23 cellular contexts compared by ENCODE assay signal in genomic region chr3:16365454-16366128, GRCh38.
DNase-seq lines count a peak whose midpoint lies in the region; ATAC-seq lines count a peak whose summit lies in the region.
"Had no signal": no experiment of that assay in that cellular context is flagged by ENCODE, and none has a peak within 500 bp of the region (broad histone marks: within the 10 kb centered on the region; RNA-seq: fewer than 3 reads in every experiment).

No MANE protein-coding gene starts in this region.

- 0 out of 2 replicates have a peak overlapping the region, but pooled peaks have one; percentile 9 for H3K4me3 ChIP-seq in Karpas-422 (ENCODE audit: low read length)
- no peak overlapping the region for H3K4me3 ChIP-seq in neuronal stem cell (ENCODE audit: low read length in 2 of 2)
- H3K4me3 ChIP-seq: colonic mucosa, prostate gland, smooth muscle cell had no signal

- CTCF ChIA-PET in activated naive CD4-positive, alpha-beta T cell treated with anti-CD3 and anti-CD28 coated beads, Interleukin-2, amount 10 ng/mL, durations not matched to agents 7 days and 5 days (lab: Charles Lee), result interaction anchor here (1.5 kb wide), 1 partner anchor 75 kb away, joined by 5 read pairs; no protein-coding TSS in a partner anchor

- DNase-seq in activated naive CD4-positive, alpha-beta T cell treated with anti-CD3 and anti-CD28 coated beads, Interleukin-2, amount 10 ng/mL, durations not matched to agents 7 days and 5 days, result no peak
- no peak for DNase-seq in activated naive CD4-positive, alpha-beta T cell treated with Interleukin-2 at 50 U/mL for 16 hours
- DNase-seq in Karpas-422 (peak; percentile 92), neuronal stem cell (ENCODE audit: low spot score) (no peak), NCI-H187 (lab: John Stamatoyannopoulos, UW) (no peak), HUDEP-2 (lab: John Stamatoyannopoulos, UW; ENCODE audit: unreplicated experiment in 76 of 76) (no peak)
- DNase-seq in activated naive CD8-positive, alpha-beta T cell treated with anti-CD3 and anti-CD28 coated beads, Interleukin-2, amount 50 U/mL, for 24 hours, result no peak
- DNase-seq: activated CD4-positive, alpha-beta T cell treated with anti-CD3 and anti-CD28 coated beads, Interleukin-2, amount 10 ng/mL, durations not matched to agents 7 days and 5 days; activated naive CD8-positive, alpha-beta T cell treated with anti-CD3 and anti-CD28 coated beads, Interleukin-2, amount 10 ng/mL, durations not matched to agents 7 days and 5 days; brain microvascular endothelial cell; CD4-positive, alpha-beta T cell; colonic mucosa; DMS53; kidney; mammary epithelial cell; NCI-H2029 treated with DMSO at 0.1 percent for 48 hours; NCI-H510A treated with DMSO at 0.1 percent for 48 hours; Right ventricle myocardium superior; stimulated activated CD4-positive, alpha-beta T cell treated with anti-CD3 and anti-CD28 coated beads, Interleukin-4, amount 100 ng/mL, for 24 hours had no signal

- no peak overlapping the region for H3K4ac ChIP-seq in neuronal stem cell (ENCODE audit: low read length)

- peak overlapping the region; percentile 6 for H3K27ac Mint-ChIP-seq in activated naive CD4-positive, alpha-beta T cell treated with anti-CD3 and anti-CD28 coated beads, Interleukin-2, amount 10 ng/mL, durations not matched to agents 7 days and 5 days
- H3K27ac Mint-ChIP-seq in activated naive CD8-positive, alpha-beta T cell treated with anti-CD3 and anti-CD28 coated beads, Interleukin-2, amount 50 U/mL, for 24 hours, result peak overlapping the region; percentile 53
- H3K27ac Mint-ChIP-seq: activated CD4-positive, alpha-beta T cell treated with anti-CD3 and anti-CD28 coated beads, Interleukin-2, amount 10 ng/mL, durations not matched to agents 7 days and 5 days had no signal

- no peak overlapping the region for H4K8ac ChIP-seq in neuronal stem cell (ENCODE audit: low read depth, low read length)

- peaks cover 56% of the 10 kb centered on the region for H3K36me3 Mint-ChIP-seq in activated naive CD4-positive, alpha-beta T cell treated with anti-CD3 and anti-CD28 coated beads, Interleukin-2, amount 10 ng/mL, durations not matched to agents 7 days and 5 days
- peaks cover 79% of the 10 kb centered on the region for H3K36me3 Mint-ChIP-seq in activated naive CD8-positive, alpha-beta T cell treated with anti-CD3 and anti-CD28 coated beads, Interleukin-2, amount 50 U/mL, for 24 hours (ENCODE audit: low read depth)

- no peaks in the 10 kb centered on the region; the same call in 1 of the 2 replicates for H4K20me1 ChIP-seq in Karpas-422 (ENCODE audit: insufficient read depth, low read depth, low read length)

- H3K9me3 ChIP-seq in Karpas-422 (ENCODE audit: low read length), result no peaks in the 10 kb centered on the region
- H3K9me3 ChIP-seq in neuronal stem cell (replicated peaks in 1 of 2; ENCODE audit: control insufficient read depth in 2 of 2, insufficient read depth in 1 of 2, low read depth in 1 of 2, low read length in 2 of 2), result no peaks in the 10 kb centered on the region
- H3K9me3 ChIP-seq: colonic mucosa, prostate gland had no signal

- H3K9ac ChIP-seq in Karpas-422 (ENCODE audit: low read length) (peak overlapping the region; percentile 62), neuronal stem cell (ENCODE audit: low read depth, low read length, poor library complexity) (peak overlapping the region; percentile 2)

- peak overlapping the region; percentile 61 for H3K4me2 ChIP-seq in Karpas-422 (ENCODE audit: low read depth, low read length, poor library complexity, severe bottlenecking)
- H3K4me2 ChIP-seq in neuronal stem cell (ENCODE audit: insufficient read depth, low read length, poor library complexity, severe bottlenecking), result no peak overlapping the region
- H3K4me2 ChIP-seq: smooth muscle cell had no signal

- H3K4me1 Mint-ChIP-seq in activated naive CD4-positive, alpha-beta T cell treated with anti-CD3 and anti-CD28 coated beads, Interleukin-2, amount 10 ng/mL, durations not matched to agents 7 days and 5 days, result peaks cover 18% of the 10 kb centered on the region
- H3K4me1 Mint-ChIP-seq in activated naive CD8-positive, alpha-beta T cell treated with anti-CD3 and anti-CD28 coated beads, Interleukin-2, amount 50 U/mL, for 24 hours, result peaks cover 49% of the 10 kb centered on the region

- H2AK5ac ChIP-seq in neuronal stem cell (ENCODE audit: low read depth, low read length), result peak overlapping the region; percentile 11

- no peaks in the 10 kb centered on the region for H3K9me2 ChIP-seq in Karpas-422 (replicated peaks; ENCODE audit: insufficient read depth, low read length)

- peak overlapping the region; percentile 98 for H3K27ac ChIP-seq in Karpas-422 (ENCODE audit: low read length)
- H3K27ac ChIP-seq in neuronal stem cell (replicated peaks; ENCODE audit: low read length), result no peak overlapping the region
- H3K27ac ChIP-seq: brain microvascular endothelial cell, colonic mucosa, prostate gland had no signal

- no CpG with 5 or more reads among the region's 6 CpGs for WGBS in neuronal stem cell (ENCODE audit: extremely low coverage in 2 of 2, insufficient read length in 2 of 2, insufficient replicate concordance in 1 of 2), 2 donors

- H3K4me3 Mint-ChIP-seq in activated naive CD4-positive, alpha-beta T cell treated with anti-CD3 and anti-CD28 coated beads, Interleukin-2, amount 10 ng/mL, durations not matched to agents 7 days and 5 days, result no peak overlapping the region
- H3K4me3 Mint-ChIP-seq in activated naive CD8-positive, alpha-beta T cell treated with anti-CD3 and anti-CD28 coated beads, Interleukin-2, amount 50 U/mL, for 24 hours, result no peak overlapping the region
- H3K4me3 Mint-ChIP-seq: activated CD4-positive, alpha-beta T cell treated with anti-CD3 and anti-CD28 coated beads, Interleukin-2, amount 10 ng/mL, durations not matched to agents 7 days and 5 days; activated naive CD8-positive, alpha-beta T cell treated with anti-CD3 and anti-CD28 coated beads, Interleukin-2, amount 10 ng/mL, durations not matched to agents 7 days and 5 days; CD4-positive, alpha-beta T cell; nephron had no signal

- H4K91ac ChIP-seq in neuronal stem cell (ENCODE audit: low read depth, low read length, poor library complexity), result no peak overlapping the region

- H3K4me1 ChIP-seq in Karpas-422 (ENCODE audit: low read length) (peaks cover 100% of the 10 kb centered on the region), neuronal stem cell (ENCODE audit: control insufficient read depth in 2 of 2, insufficient read depth in 1 of 2, low read depth in 1 of 2, low read length in 2 of 2) (peaks cover 4 to 9% of the 10 kb centered on the region in 2 donors)
- H3K4me1 ChIP-seq: colonic mucosa, prostate gland had no signal

- no peak overlapping the region for H3K23ac ChIP-seq in neuronal stem cell (ENCODE audit: low read depth, low read length, poor library complexity)

- H3K36me3 ChIP-seq in Karpas-422 (ENCODE audit: insufficient read depth, low read length) (peaks cover 61% of the 10 kb centered on the region), neuronal stem cell (replicated peaks in 1 of 2; ENCODE audit: control insufficient read depth in 2 of 2, insufficient read depth in 2 of 2, low read length in 2 of 2) (no peaks in the 10 kb centered on the region)
- H3K36me3 ChIP-seq: colonic mucosa, prostate gland had no signal

- no peaks in the 10 kb centered on the region for H3K79me1 ChIP-seq in neuronal stem cell (ENCODE audit: low read depth, low read length)

- H3K27me3 Mint-ChIP-seq in activated naive CD4-positive, alpha-beta T cell treated with anti-CD3 and anti-CD28 coated beads, Interleukin-2, amount 10 ng/mL, durations not matched to agents 7 days and 5 days, result no peaks in the 10 kb centered on the region
- H3K27me3 Mint-ChIP-seq in activated naive CD8-positive, alpha-beta T cell treated with anti-CD3 and anti-CD28 coated beads, Interleukin-2, amount 50 U/mL, for 24 hours, result no peaks in the 10 kb centered on the region
- H3K27me3 Mint-ChIP-seq: activated CD4-positive, alpha-beta T cell treated with anti-CD3 and anti-CD28 coated beads, Interleukin-2, amount 10 ng/mL, durations not matched to agents 7 days and 5 days; activated naive CD8-positive, alpha-beta T cell treated with anti-CD3 and anti-CD28 coated beads, Interleukin-2, amount 10 ng/mL, durations not matched to agents 7 days and 5 days; CD4-positive, alpha-beta T cell had no signal

- H3K9me3 Mint-ChIP-seq in activated naive CD4-positive, alpha-beta T cell treated with anti-CD3 and anti-CD28 coated beads, Interleukin-2, amount 10 ng/mL, durations not matched to agents 7 days and 5 days, result no peaks in the 10 kb centered on the region
- no peaks in the 10 kb centered on the region for H3K9me3 Mint-ChIP-seq in activated naive CD8-positive, alpha-beta T cell treated with anti-CD3 and anti-CD28 coated beads, Interleukin-2, amount 50 U/mL, for 24 hours
- H3K9me3 Mint-ChIP-seq: activated CD4-positive, alpha-beta T cell treated with anti-CD3 and anti-CD28 coated beads, Interleukin-2, amount 10 ng/mL, durations not matched to agents 7 days and 5 days; activated naive CD8-positive, alpha-beta T cell treated with anti-CD3 and anti-CD28 coated beads, Interleukin-2, amount 10 ng/mL, durations not matched to agents 7 days and 5 days; CD4-positive, alpha-beta T cell; nephron had no signal

- H3K27me3 ChIP-seq in Karpas-422 (ENCODE audit: low read length) (no peaks in the 10 kb centered on the region), neuronal stem cell (ENCODE audit: control insufficient read depth in 3 of 3, insufficient read depth in 3 of 3, low read depth in 1 of 3, low read length in 3 of 3) (no peaks in the 10 kb centered on the region)
- H3K27me3 ChIP-seq: brain microvascular endothelial cell, colonic mucosa had no signal

- H2AFZ ChIP-seq in Karpas-422 (ENCODE audit: low read length) (no peak overlapping the region), neuronal stem cell (ENCODE audit: low read length) (no peak overlapping the region)

- H2BK15ac ChIP-seq in neuronal stem cell (ENCODE audit: low read length), result no peak overlapping the region

- no peak overlapping the region for H3K18ac ChIP-seq in neuronal stem cell (ENCODE audit: low read length)

- no peak overlapping the region for H2BK120ac ChIP-seq in neuronal stem cell (ENCODE audit: low read depth, low read length)

- ATAC-seq in activated naive CD8-positive, alpha-beta T cell treated with anti-CD3 and anti-CD28 coated beads, Interleukin-2, amount 50 U/mL, for 24 hours, result no peak
- no peak for ATAC-seq in HG03457 (IDR thresholded peaks at IDR 0.05; ENCODE audit: unreplicated experiment)

- H2BK12ac ChIP-seq in neuronal stem cell (ENCODE audit: low read length), result peak overlapping the region; percentile 33

- H2BK5ac ChIP-seq in neuronal stem cell (ENCODE audit: low read length), result peak overlapping the region; percentile 15

- H3K79me2 ChIP-seq in Karpas-422 (ENCODE audit: low read length), result peaks cover 65% of the 10 kb centered on the region

- H3K14ac ChIP-seq in neuronal stem cell (ENCODE audit: low read length), result no peak overlapping the region
